In genomic region chr20:25749667-25750066, GRCh38 we compare ENCODE assay signal across 19 cellular contexts.
"Had no signal": no experiment of that assay in that cellular context is flagged by ENCODE, and none has a peak within 500 bp of the region (broad histone marks: within the 10 kb centered on the region; RNA-seq: fewer than 3 reads in every experiment).

No MANE protein-coding gene starts in this region.

- ATAC-seq: activated CD4-positive, CD25-positive, alpha-beta regulatory T cell treated with anti-CD3 and anti-CD28 coated beads, Interleukin-2, amount 50 U/mL, for 24 hours; activated T-helper 17 cell treated with anti-CD3 and anti-CD28 coated beads, Interleukin-2, amount 50 U/mL, for 72 hours had no signal

- H3K27ac ChIP-seq: hepatocyte, left ventricle myocardium inferior, parathyroid adenoma, transverse colon had no signal

- H3K36me3 Mint-ChIP-seq: brain, immature natural killer cell, mesothelial cell of epicardium had no signal

- H3K4me1 Mint-ChIP-seq: activated T-helper 17 cell treated with anti-CD3 and anti-CD28 coated beads, Interleukin-2, amount 50 U/mL, for 72 hours; brain; mesothelial cell of epicardium; nephron progenitor cell had no signal

- H3K9me3 Mint-ChIP-seq: activated T-cell treated with anti-CD3 and anti-CD28 coated beads, Interleukin-2, amount 50 U/mL, for 24 hours; activated T-helper 17 cell treated with anti-CD3 and anti-CD28 coated beads, Interleukin-2, amount 50 U/mL, for 72 hours; brain; dendritic cell treated with granulocyte-macrophage colony-stimulating factor and Interleukin-4, amounts not matched to agents 40 ng/mL and 50 ng/mL, for 4 days; immature natural killer cell; mesothelial cell of epicardium; nephron progenitor cell had no signal

- H3K36me3 ChIP-seq: left ventricle myocardium inferior, transverse colon had no signal

- H3K9me3 ChIP-seq: left ventricle myocardium inferior, transverse colon had no signal

- H3K27ac Mint-ChIP-seq: activated T-cell treated with anti-CD3 and anti-CD28 coated beads, Interleukin-2, amount 50 U/mL, for 24 hours; brain; dendritic cell treated with granulocyte-macrophage colony-stimulating factor and Interleukin-4, amounts not matched to agents 40 ng/mL and 50 ng/mL, for 4 days; mesothelial cell of epicardium; nephron progenitor cell had no signal

- H3K4me3 Mint-ChIP-seq: activated T-cell treated with anti-CD3 and anti-CD28 coated beads, Interleukin-2, amount 50 U/mL, for 24 hours; brain; dendritic cell treated with granulocyte-macrophage colony-stimulating factor and Interleukin-4, amounts not matched to agents 40 ng/mL and 50 ng/mL, for 4 days; mesothelial cell of epicardium; nephron progenitor cell had no signal

- H3K4me3 ChIP-seq: hepatocyte had no signal

- H3K27me3 ChIP-seq: hepatocyte, transverse colon had no signal

- H3K27me3 Mint-ChIP-seq: activated T-cell treated with anti-CD3 and anti-CD28 coated beads, Interleukin-2, amount 50 U/mL, for 24 hours; activated T-helper 17 cell treated with anti-CD3 and anti-CD28 coated beads, Interleukin-2, amount 50 U/mL, for 72 hours had no signal

- DNase-seq: activated CD8-positive, alpha-beta memory T cell treated with anti-CD3 and anti-CD28 coated beads for 24 hours; activated CD8-positive, alpha-beta memory T cell treated with anti-CD3 and anti-CD28 coated beads, Interleukin-2, amount 50 U/mL, for 4 hours; activated T-cell treated with anti-CD3 and anti-CD28 coated beads, Interleukin-2, amount 50 U/mL, for 24 hours; aorta; effector CD4-positive, alpha-beta T cell; foreskin melanocyte; immature natural killer cell; kidney glomerular epithelial cell; left ventricle myocardium inferior; nephron progenitor cell; stimulated activated CD4-positive, alpha-beta T cell treated with anti-CD3 and anti-CD28 coated beads, Interleukin-1b, Interleukin-23, amount 100 ng/mL, for 48 hours; transverse colon had no signal
